2 cellular contexts compared by ENCODE assay signal in the genomic region with DNA sequence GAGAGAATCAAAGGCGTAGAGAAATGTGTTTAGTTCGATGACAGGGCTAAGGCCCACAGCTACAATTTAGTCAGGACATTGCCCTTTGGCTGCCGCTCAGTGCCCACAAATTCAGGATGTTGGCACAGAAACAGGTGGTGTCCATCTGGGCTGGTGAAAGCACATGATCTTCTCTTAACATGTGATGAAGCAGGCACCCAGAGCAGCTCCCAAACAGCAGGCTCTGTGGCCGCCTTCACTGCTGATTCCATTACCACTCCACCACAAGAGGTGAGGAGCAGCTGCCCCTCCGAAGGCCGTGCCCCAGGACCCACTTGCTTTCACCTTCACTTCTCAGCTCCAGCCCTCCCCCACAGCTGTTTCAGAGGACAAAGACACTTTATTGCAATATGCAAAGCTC.
A peak's percentile ranks its signal among the peaks of the same experiment; 100 is the strongest.
TF ChIP-seq lines count a peak whose summit lies in the region.

No MANE protein-coding gene starts in this region.

TF ChIP-seq in liver, 16 proteins besides CTCF, POLR2A, EP300 and RAD21:
- TF ChIP-seq HNF4A (conservative IDR thresholded peaks at IDR 0.05), result peak in 1 of 2 donors; percentile 48
- TF ChIP-seq RXRA (IDR thresholded peaks at IDR 0.05), result peak; percentile 15 to 66
- no peak for TF ChIP-seq GABPA (IDR thresholded peaks at IDR 0.05 in 1 of 2, conservative IDR thresholded peaks at IDR 0.05 in 1 of 2)

TF ChIP-seq in HepG2, 621 proteins besides CTCF, POLR2A, EP300 and RAD21:
- TF ChIP-seq NPAS2 (CRISPR knock-in tag; IDR thresholded peaks at IDR 0.05; ENCODE audit: borderline replicate concordance), result no peak
- no peak for TF ChIP-seq HOXA9 (CRISPR knock-in tag; IDR thresholded peaks at IDR 0.05; ENCODE audit: borderline replicate concordance)
- TF ChIP-seq SIX1 (CRISPR knock-in tag; IDR thresholded peaks at IDR 0.05; ENCODE audit: borderline replicate concordance), result no peak
- TF ChIP-seq ZFP41 (CRISPR knock-in tag; IDR thresholded peaks at IDR 0.05; ENCODE audit: borderline replicate concordance), result no peak
- no peak for TF ChIP-seq BRCA1 (CRISPR knock-in tag; IDR thresholded peaks at IDR 0.05)
- no peak for TF ChIP-seq LRRFIP1 (CRISPR knock-in tag; conservative IDR thresholded peaks at IDR 0.05)
- TF ChIP-seq, protein P1, sequence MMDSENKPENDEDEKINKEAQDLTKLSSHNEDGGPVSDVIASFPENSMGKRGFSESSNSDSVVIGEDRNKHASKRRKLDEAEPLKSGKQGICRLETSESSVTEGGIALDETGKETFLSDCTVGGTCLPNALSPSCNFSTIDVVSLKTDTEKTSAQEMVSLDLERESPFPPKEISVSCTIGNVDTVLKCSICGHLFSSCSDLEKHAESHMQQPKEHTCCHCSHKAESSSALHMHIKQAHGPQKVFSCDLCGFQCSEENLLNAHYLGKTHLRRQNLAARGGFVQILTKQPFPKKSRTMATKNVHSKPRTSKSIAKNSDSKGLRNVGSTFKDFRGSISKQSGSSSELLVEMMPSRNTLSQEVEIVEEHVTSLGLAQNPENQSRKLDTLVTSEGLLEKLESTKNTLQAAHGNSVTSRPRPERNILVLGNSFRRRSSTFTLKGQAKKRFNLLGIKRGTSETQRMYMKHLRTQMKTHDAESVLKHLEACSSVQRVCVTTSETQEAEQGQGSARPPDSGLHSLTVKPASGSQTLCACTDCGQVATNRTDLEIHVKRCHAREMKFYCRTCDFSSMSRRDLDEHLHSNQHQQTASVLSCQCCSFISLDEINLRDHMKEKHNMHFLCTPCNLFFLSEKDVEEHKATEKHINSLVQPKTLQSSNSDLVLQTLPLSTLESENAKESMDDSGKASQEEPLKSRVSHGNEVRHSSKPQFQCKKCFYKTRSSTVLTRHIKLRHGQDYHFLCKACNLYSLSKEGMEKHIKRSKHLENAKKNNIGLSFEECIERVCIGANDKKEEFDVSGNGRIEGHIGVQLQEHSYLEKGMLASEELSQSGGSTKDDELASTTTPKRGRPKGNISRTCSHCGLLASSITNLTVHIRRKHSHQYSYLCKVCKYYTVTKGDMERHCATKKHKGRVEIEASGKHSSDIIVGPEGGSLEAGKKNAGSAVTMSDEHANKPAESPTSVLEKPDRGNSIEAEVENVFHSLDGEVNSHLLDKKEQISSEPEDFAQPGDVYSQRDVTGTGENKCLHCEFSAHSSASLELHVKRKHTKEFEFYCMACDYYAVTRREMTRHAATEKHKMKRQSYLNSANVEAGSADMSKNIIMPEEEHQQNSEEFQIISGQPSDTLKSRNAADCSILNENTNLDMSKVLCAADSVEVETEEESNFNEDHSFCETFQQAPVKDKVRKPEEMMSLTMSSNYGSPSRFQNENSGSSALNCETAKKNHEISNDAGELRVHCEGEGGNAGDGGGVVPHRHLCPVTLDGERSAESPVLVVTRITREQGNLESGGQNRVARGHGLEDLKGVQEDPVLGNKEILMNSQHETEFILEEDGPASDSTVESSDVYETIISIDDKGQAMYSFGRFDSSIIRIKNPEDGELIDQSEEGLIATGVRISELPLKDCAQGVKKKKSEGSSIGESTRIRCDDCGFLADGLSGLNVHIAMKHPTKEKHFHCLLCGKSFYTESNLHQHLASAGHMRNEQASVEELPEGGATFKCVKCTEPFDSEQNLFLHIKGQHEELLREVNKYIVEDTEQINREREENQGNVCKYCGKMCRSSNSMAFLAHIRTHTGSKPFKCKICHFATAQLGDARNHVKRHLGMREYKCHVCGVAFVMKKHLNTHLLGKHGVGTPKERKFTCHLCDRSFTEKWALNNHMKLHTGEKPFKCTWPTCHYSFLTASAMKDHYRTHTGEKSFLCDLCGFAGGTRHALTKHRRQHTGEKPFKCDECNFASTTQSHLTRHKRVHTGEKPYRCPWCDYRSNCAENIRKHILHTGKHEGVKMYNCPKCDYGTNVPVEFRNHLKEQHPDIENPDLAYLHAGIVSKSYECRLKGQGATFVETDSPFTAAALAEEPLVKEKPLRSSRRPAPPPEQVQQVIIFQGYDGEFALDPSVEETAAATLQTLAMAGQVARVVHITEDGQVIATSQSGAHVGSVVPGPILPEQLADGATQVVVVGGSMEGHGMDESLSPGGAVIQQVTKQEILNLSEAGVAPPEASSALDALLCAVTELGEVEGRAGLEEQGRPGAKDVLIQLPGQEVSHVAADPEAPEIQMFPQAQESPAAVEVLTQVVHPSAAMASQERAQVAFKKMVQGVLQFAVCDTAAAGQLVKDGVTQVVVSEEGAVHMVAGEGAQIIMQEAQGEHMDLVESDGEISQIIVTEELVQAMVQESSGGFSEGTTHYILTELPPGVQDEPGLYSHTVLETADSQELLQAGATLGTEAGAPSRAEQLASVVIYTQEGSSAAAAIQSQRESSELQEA (CRISPR knock-in tag; IDR thresholded peaks at IDR 0.05; ENCODE audit: not compliant biosample characterization), result no peak
- TF ChIP-seq ZNF333 (CRISPR knock-in tag; IDR thresholded peaks at IDR 0.05; ENCODE audit: borderline replicate concordance), result no peak
